8 cellular contexts compared by ENCODE assay signal in the genomic region with DNA sequence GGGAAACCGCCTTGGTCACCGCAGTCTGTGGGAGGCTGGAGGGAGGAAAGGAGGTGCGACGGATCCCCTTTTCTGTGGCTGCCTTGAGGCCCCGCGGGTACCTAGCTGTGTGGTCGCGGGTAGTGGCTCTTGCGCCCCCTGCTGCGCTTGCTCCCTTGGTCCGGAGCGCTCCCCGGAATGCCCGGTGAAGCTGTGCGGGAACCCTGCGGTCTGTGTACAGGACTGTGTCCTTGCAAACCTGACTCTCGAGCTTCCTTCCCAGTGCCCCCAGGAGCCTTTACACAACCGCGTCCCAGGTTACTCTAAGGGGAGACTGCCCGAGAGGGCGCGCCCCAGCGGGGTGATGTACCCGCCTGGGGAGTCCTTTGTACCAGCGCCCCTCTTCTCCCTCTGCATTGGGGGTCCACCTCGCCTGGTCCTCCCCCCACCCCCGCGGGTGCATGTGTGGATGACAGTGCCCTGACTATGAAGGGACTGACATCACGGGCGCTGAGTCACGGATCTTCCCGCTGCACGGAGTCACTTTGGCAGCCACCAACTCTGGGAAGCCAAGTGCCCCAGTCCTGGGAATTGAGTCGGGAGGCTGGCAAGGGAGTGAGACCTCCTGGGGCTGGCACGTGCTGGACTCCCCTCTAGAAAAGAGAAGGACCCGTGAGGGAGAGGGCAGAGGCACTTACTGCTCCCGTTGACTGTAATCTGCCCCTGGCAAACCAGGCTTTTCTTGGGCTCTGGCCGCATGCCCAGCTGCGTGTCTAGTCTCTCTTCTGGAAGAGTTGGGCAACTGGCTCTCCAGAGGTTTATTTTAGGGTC. TPM values are rescaled to one million over a fixed set of nuclear protein-coding genes. Genes with fewer than 3 reads are reported as not detected.
A peak's percentile ranks its signal among the peaks of the same experiment; 100 is the strongest.
DNase-seq lines count a peak whose midpoint lies in the region; ATAC-seq, FAIRE-seq and TF ChIP-seq lines count a peak whose summit lies in the region.

No MANE protein-coding gene starts in this region.

- TF ChIP-seq POLR2A in GM12891 (IDR thresholded peaks at IDR 0.05; ENCODE audit: low read depth, low read length) = 0 out of 2 replicates have a peak, but pooled peaks have one; percentile 36

- peak; percentile 54 for DNase-seq in A673 (ENCODE audit: low spot score)
- no peak for DNase-seq in GM12891 (ENCODE audit: insufficient read length, low spot score)
- peak; percentile 49 for DNase-seq in Karpas-422
- peak; percentile 87 for DNase-seq in activated CD4-positive, alpha-beta T cell treated with anti-CD3 and anti-CD28 coated beads for 36 hours
- peak; percentile 52 for DNase-seq in effector CD4-positive, alpha-beta T cell
- DNase-seq in medulla oblongata (ENCODE audit: extremely low spot score) = peak; percentile 86
- peak; percentile 50 to 54 for DNase-seq in stimulated activated CD8-positive, alpha-beta memory T cell treated with anti-CD3 and anti-CD28 coated beads, Interleukin-2, amount 100 ng/mL, for 48 hours (ENCODE audit: low read depth in 2 of 2)

- H3K9me3 ChIP-seq in A673 (ENCODE audit: low read depth, low read length, poor library complexity, severe bottlenecking) (no peaks in the 10 kb centered on the region), Karpas-422 (ENCODE audit: low read length) (no peaks in the 10 kb centered on the region)

- peak overlapping the region; percentile 83 for H3K4me3 Mint-ChIP-seq in activated CD4-positive, alpha-beta T cell treated with anti-CD3 and anti-CD28 coated beads for 36 hours

- H3K27ac ChIP-seq in A673 (ENCODE audit: low read depth, low read length, poor library complexity, severe bottlenecking) (no peak overlapping the region), Karpas-422 (ENCODE audit: low read length) (no peak overlapping the region)

- H3K27me3 ChIP-seq in A673 (replicated peaks; ENCODE audit: insufficient read depth, low read depth, low read length, poor library complexity) = peaks cover 18% of the 10 kb centered on the region
- peaks cover 5% of the 10 kb centered on the region; the same call in 1 of the 2 replicates for H3K27me3 ChIP-seq in Karpas-422 (ENCODE audit: low read length)

- peak overlapping the region; percentile 63 for H3K4me2 ChIP-seq in Karpas-422 (ENCODE audit: low read depth, low read length, poor library complexity, severe bottlenecking)

- CTCF ChIA-PET in A673 (lab: Charles Lee) = no interaction called here
- CTCF ChIA-PET in activated CD4-positive, alpha-beta T cell treated with anti-CD3 and anti-CD28 coated beads for 36 hours (lab: Charles Lee) = interaction anchor here (0.5 to 3.6 kb wide), 17 partner anchors 13 to 726 kb away, joined by 3 to 20 read pairs (median 4); no protein-coding TSS in a partner anchor

- POLR2A ChIA-PET in A673 (lab: Charles Lee; ENCODE audit: low non-redundant PET) = no interaction called here
- POLR2A ChIA-PET in activated CD4-positive, alpha-beta T cell treated with anti-CD3 and anti-CD28 coated beads for 36 hours (lab: Charles Lee) = interaction anchor here (0.8 kb wide), 1 partner anchor 14 kb away, joined by 3 read pairs; no protein-coding TSS in a partner anchor

- H3K9me3 Mint-ChIP-seq in activated CD4-positive, alpha-beta T cell treated with anti-CD3 and anti-CD28 coated beads for 36 hours (ENCODE audit: low read depth) = no peaks in the 10 kb centered on the region

- TF ChIP-seq CTCF in A673 (conservative IDR thresholded peaks at IDR 0.05; ENCODE audit: low read depth, low read length) = 0 out of 2 replicates have a peak, but pooled peaks have one; percentile 24

- H4K20me1 ChIP-seq in Karpas-422 (ENCODE audit: insufficient read depth, low read depth, low read length) = no peaks in the 10 kb centered on the region; the same call in 1 of the 2 replicates

- peak; percentile 28 for ATAC-seq in activated CD4-positive, alpha-beta T cell treated with anti-CD3 and anti-CD28 coated beads for 36 hours
- ATAC-seq in HG02884 (IDR thresholded peaks at IDR 0.05; ENCODE audit: unreplicated experiment) = no peak

- no peaks in the 10 kb centered on the region for H3K27me3 Mint-ChIP-seq in activated CD4-positive, alpha-beta T cell treated with anti-CD3 and anti-CD28 coated beads for 36 hours

- no TSS peak for BruUV-seq in A673 (replicated peaks; lab: Mats Ljungman, UMichigan)

- H2AFZ ChIP-seq in Karpas-422 (ENCODE audit: low read length) = no peak overlapping the region

- H3K36me3 ChIP-seq in A673 (ENCODE audit: insufficient read depth, low read length, poor library complexity, severe bottlenecking) (no peaks in the 10 kb centered on the region), Karpas-422 (ENCODE audit: insufficient read depth, low read length) (no peaks in the 10 kb centered on the region)

- H3K79me2 ChIP-seq in Karpas-422 (ENCODE audit: low read length) = no peaks in the 10 kb centered on the region

- intact Hi-C loops in A673 (cut with micrococcal nuclease; ENCODE audit: unreplicated experiment) = loop anchor here (2.0 kb wide), 1 partner anchor 57 kb away; no protein-coding TSS in a partner anchor
- intact Hi-C loops in activated CD4-positive, alpha-beta T cell treated with anti-CD3 and anti-CD28 coated beads for 36 hours (cut with DNase I, micrococcal nuclease) = loop anchor here (1.0 to 5.0 kb wide), 7 partner anchors 17 to 201 kb away; partner anchors contain the start of gene ADAR (in 1 of the 2)

- no peaks in the 10 kb centered on the region for H3K9me2 ChIP-seq in Karpas-422 (replicated peaks; ENCODE audit: insufficient read depth, low read length)

- peak overlapping the region; percentile 95 for H3K27ac Mint-ChIP-seq in activated CD4-positive, alpha-beta T cell treated with anti-CD3 and anti-CD28 coated beads for 36 hours

- H3K4me1 Mint-ChIP-seq in activated CD4-positive, alpha-beta T cell treated with anti-CD3 and anti-CD28 coated beads for 36 hours = peaks cover 80% of the 10 kb centered on the region

- H3K4me3 ChIP-seq in A673 (ENCODE audit: low read depth, low read length, poor library complexity, severe bottlenecking) (peak overlapping the region; percentile 50), Karpas-422 (ENCODE audit: low read length) (peak overlapping the region; percentile 49; the same call in 1 of the 2 replicates)

- H3K9ac ChIP-seq in Karpas-422 (ENCODE audit: low read length) = peak overlapping the region; percentile 48

- peaks cover 13% of the 10 kb centered on the region for H3K4me1 ChIP-seq in A673 (ENCODE audit: insufficient read depth, low read length, poor library complexity, severe bottlenecking)
- peaks cover 32% of the 10 kb centered on the region for H3K4me1 ChIP-seq in Karpas-422 (ENCODE audit: low read length)

- H3K36me3 Mint-ChIP-seq in activated CD4-positive, alpha-beta T cell treated with anti-CD3 and anti-CD28 coated beads for 36 hours (ENCODE audit: low read depth) = peaks cover 5% of the 10 kb centered on the region

- peak; percentile 48 for FAIRE-seq in GM12891 (lab: Jason Lieb, UNC)

TF ChIP-seq in GM12891, 5 proteins besides CTCF, POLR2A, EP300 and RAD21:
- TF ChIP-seq PAX5 (IDR thresholded peaks at IDR 0.05; ENCODE audit: insufficient read depth, low read length, severe bottlenecking) (no peak), TAF1 (IDR thresholded peaks at IDR 0.05; ENCODE audit: low read depth, low read length) (no peak)

RNA-seq across cellular contexts. Expression of gene IL6R, which starts 0.8 kb away (rescaled TPM):
- total RNA-seq in A673 (2021) = 1.6 and 1.9 TPM in 2 replicates
- polyA plus RNA-seq in GM12891 (2012; ENCODE audit: low read depth, missing spikeins) = 4.9 TPM
- 0.04 TPM in 1 of 2 replicates, not detected in the other for total RNA-seq in Karpas-422 (2014; rRNA removed; shearing (Covaris generic); ENCODE audit: low replicate concordance)
- total RNA-seq in activated CD4-positive, alpha-beta T cell treated with anti-CD3 and anti-CD28 coated beads for 36 hours = 10 to 100 TPM; 13.1 to 14.0 TPM
